In genomic region chr2:113583541-113584225, GRCh38 we compare ENCODE assay signal across 1 cellular context.
A peak's percentile ranks its signal among the peaks of the same experiment; 100 is the strongest.
TF ChIP-seq lines count a peak whose summit lies in the region.

No MANE protein-coding gene starts in this region.

TF ChIP-seq in HepG2, 621 proteins besides CTCF, POLR2A, EP300 and RAD21 (continued from another document and continues in another):
- TF ChIP-seq FOXP4 (CRISPR knock-in tag; IDR thresholded peaks at IDR 0.05) (peak; percentile 74), ZNF264 (CRISPR knock-in tag; IDR thresholded peaks at IDR 0.05) (peak; percentile 86), ZBTB10 (CRISPR knock-in tag; IDR thresholded peaks at IDR 0.05; ENCODE audit: borderline replicate concordance) (peak; percentile 83), MXD4 (CRISPR knock-in tag; IDR thresholded peaks at IDR 0.05) (peak; percentile 88; the same call in 1 of the 2 replicates), ZNF558 (CRISPR knock-in tag; IDR thresholded peaks at IDR 0.05; ENCODE audit: borderline replicate concordance) (peak; percentile 91), KLF13 (CRISPR knock-in tag; IDR thresholded peaks at IDR 0.05) (peak; percentile 75; the same call in 1 of the 2 replicates), ZBTB39 (CRISPR knock-in tag; IDR thresholded peaks at IDR 0.05) (peak; percentile 91; the same call in 1 of the 2 replicates), ZFY (CRISPR knock-in tag; IDR thresholded peaks at IDR 0.05) (peak; percentile 97), ZNF232 (CRISPR knock-in tag; IDR thresholded peaks at IDR 0.05; ENCODE audit: borderline replicate concordance) (peak; percentile 95; the same call in 1 of the 2 replicates), ARHGAP35 (CRISPR knock-in tag; IDR thresholded peaks at IDR 0.05; ENCODE audit: borderline replicate concordance) (peak; percentile 98), MXD3 (CRISPR knock-in tag; IDR thresholded peaks at IDR 0.05) (peak; percentile 95), TARDBP (CRISPR knock-in tag; IDR thresholded peaks at IDR 0.05) (peak; percentile 96), ZFP91 (CRISPR knock-in tag; IDR thresholded peaks at IDR 0.05; ENCODE audit: borderline replicate concordance) (peak; percentile 95), BORCS8-MEF2B (CRISPR knock-in tag; IDR thresholded peaks at IDR 0.05) (peak; percentile 93), PHF20 (CRISPR knock-in tag; IDR thresholded peaks at IDR 0.05) (peak; percentile 86), PAXIP1 (CRISPR knock-in tag; conservative IDR thresholded peaks at IDR 0.05) (peak; percentile 65), ZNF572 (CRISPR knock-in tag; IDR thresholded peaks at IDR 0.05) (peak; percentile 94), ELF1 (CRISPR knock-in tag; IDR thresholded peaks at IDR 0.05) (peak; percentile 78), RELA (CRISPR knock-in tag; IDR thresholded peaks at IDR 0.05) (peak; percentile 88; the same call in 1 of the 2 replicates), ZNF503 (CRISPR knock-in tag; IDR thresholded peaks at IDR 0.05) (peak; percentile 85), AHDC1 (CRISPR knock-in tag; IDR thresholded peaks at IDR 0.05; ENCODE audit: borderline replicate concordance) (peak; percentile 36; the same call in 1 of the 2 replicates), ZNF766 (CRISPR knock-in tag; IDR thresholded peaks at IDR 0.05; ENCODE audit: borderline replicate concordance) (peak; percentile 91), HES4 (CRISPR knock-in tag; IDR thresholded peaks at IDR 0.05; ENCODE audit: borderline replicate concordance) (peak; percentile 94), ZNF343 (CRISPR knock-in tag; IDR thresholded peaks at IDR 0.05) (peak; percentile 77), HBP1 (CRISPR knock-in tag; IDR thresholded peaks at IDR 0.05; ENCODE audit: low read depth) (peak; percentile 92), TMF1 (CRISPR knock-in tag; IDR thresholded peaks at IDR 0.05; ENCODE audit: low read depth) (peak; percentile 96), GABPA (IDR thresholded peaks at IDR 0.05; ENCODE audit: low read depth, low read length) (peak; percentile 74), GABPA (CRISPR knock-in tag; IDR thresholded peaks at IDR 0.05; ENCODE audit: low read depth) (peak; percentile 82), AGO1 (IDR thresholded peaks at IDR 0.05; ENCODE audit: low read depth, low read length, poor library complexity, severe bottlenecking) (peak; percentile 67), ISX (CRISPR knock-in tag; conservative IDR thresholded peaks at IDR 0.05) (peak; percentile 74; the same call in 1 of the 2 replicates), ZNF143 (CRISPR knock-in tag; IDR thresholded peaks at IDR 0.05) (peak; percentile 65), KLF11 (CRISPR knock-in tag; IDR thresholded peaks at IDR 0.05) (peak; percentile 32; the same call in 1 of the 2 replicates), GTF3A (CRISPR knock-in tag; conservative IDR thresholded peaks at IDR 0.05) (0 out of 2 replicates have a peak, but pooled peaks have one; percentile 84), GATAD1 (CRISPR knock-in tag; IDR thresholded peaks at IDR 0.05) (peak; percentile 88), KAT7 (CRISPR knock-in tag; IDR thresholded peaks at IDR 0.05; ENCODE audit: borderline replicate concordance) (peak; percentile 100), ZBTB1 (CRISPR knock-in tag; IDR thresholded peaks at IDR 0.05; ENCODE audit: borderline replicate concordance) (0 out of 2 replicates have a peak, but pooled peaks have one; percentile 70)
